Comparison of ENCODE assay signal across 42 cellular contexts in the genomic region with DNA sequence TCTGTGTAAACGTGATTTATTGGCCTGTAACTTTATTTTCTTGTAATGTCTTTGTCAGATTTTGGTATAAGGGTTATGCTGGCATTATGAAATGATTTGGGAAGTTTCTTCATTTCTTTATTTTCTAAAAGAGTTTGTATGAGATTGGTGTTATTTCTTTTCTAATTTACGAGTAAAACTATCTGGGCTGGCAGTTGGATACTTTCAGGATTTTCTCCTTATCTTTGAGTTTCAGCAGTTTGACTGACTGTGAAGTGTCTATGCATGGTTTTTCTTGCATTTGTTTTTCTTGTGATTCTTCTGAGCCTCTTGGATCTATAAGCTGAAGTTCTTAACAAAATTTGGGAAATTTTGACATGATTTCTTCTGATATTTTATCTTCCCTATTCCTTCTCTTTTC. TPM values are rescaled to one million over a fixed set of nuclear protein-coding genes. Genes with fewer than 3 reads are reported as not detected.
"Had no signal": no experiment of that assay in that cellular context is flagged by ENCODE, and none has a peak within 500 bp of the region (broad histone marks: within the 10 kb centered on the region; RNA-seq: fewer than 3 reads in every experiment).

No MANE protein-coding gene starts in this region.

- H3K36me3 Mint-ChIP-seq: activated naive CD4-positive, alpha-beta T cell treated with anti-CD3 and anti-CD28 coated beads, Interleukin-2, amount 10 ng/mL, durations not matched to agents 7 days and 5 days; activated naive CD4-positive, alpha-beta T cell treated with anti-CD3 and anti-CD28 coated beads, Interleukin-2, amount 50 U/mL, for 24 hours; activated naive CD8-positive, alpha-beta T cell; activated naive CD8-positive, alpha-beta T cell treated with anti-CD3 and anti-CD28 coated beads for 36 hours; activated naive CD8-positive, alpha-beta T cell treated with anti-CD3 and anti-CD28 coated beads, Interleukin-2, amount 10 ng/mL, durations not matched to agents 7 days and 5 days; brain had no signal

- H3K36me3 ChIP-seq: adrenal gland, ascending aorta, brain microvascular endothelial cell, breast epithelium had no signal

- H3K27ac ChIP-seq: adrenal gland, ascending aorta, body of pancreas, brain microvascular endothelial cell, breast epithelium had no signal

- H3K4me3 Mint-ChIP-seq: activated naive CD4-positive, alpha-beta T cell treated with anti-CD3 and anti-CD28 coated beads for 36 hours; activated naive CD4-positive, alpha-beta T cell treated with anti-CD3 and anti-CD28 coated beads, Interleukin-2, amount 10 ng/mL, durations not matched to agents 7 days and 5 days; activated naive CD4-positive, alpha-beta T cell treated with anti-CD3 and anti-CD28 coated beads, Interleukin-2, amount 50 U/mL, for 24 hours; activated naive CD8-positive, alpha-beta T cell; activated naive CD8-positive, alpha-beta T cell treated with anti-CD3 and anti-CD28 coated beads for 36 hours; activated naive CD8-positive, alpha-beta T cell treated with anti-CD3 and anti-CD28 coated beads, Interleukin-2, amount 10 ng/mL, durations not matched to agents 7 days and 5 days; activated naive CD8-positive, alpha-beta T cell treated with anti-CD3 and anti-CD28 coated beads, Interleukin-2, amount 50 U/mL, for 24 hours; activated T-cell treated with anti-CD3 and anti-CD28 coated beads, Interleukin-2, amount 50 U/mL, for 24 hours; activated T-cell treated with anti-CD3 and anti-CD28 coated beads, Interleukin-2, amount 50 U/mL, for 4 hours; activated T-cell treated with anti-CD3 and anti-CD28 coated beads, Interleukin-2, amount 50 U/mL, for 72 hours; activated T-helper 1 cell treated with anti-CD3 and anti-CD28 coated beads, Interleukin-12 subunit alpha, Interleukin-12 subunit beta, Interleukin-2, Interleukin-4 antibody, amounts not matched to agents 30 ng/mL and 10 ng/mL and 1 ng/mL, durations not matched to agents 14 hours and 24 hours and 36 hours; activated T-helper 17 cell treated with anti-CD3 and anti-CD28 coated beads, Interleukin-2, amount 50 U/mL, for 72 hours; brain; central memory CD8-positive, alpha-beta T cell had no signal

- H3K27me3 ChIP-seq: adrenal gland, ascending aorta, body of pancreas, brain microvascular endothelial cell, breast epithelium had no signal

- FAIRE-seq: astrocyte, bronchial epithelial cell had no signal

- H3K27me3 Mint-ChIP-seq: brain had no signal

- ATAC-seq: activated naive CD4-positive, alpha-beta T cell treated with anti-CD3 and anti-CD28 coated beads, Interleukin-2, amount 50 U/mL, for 72 hours; activated naive CD8-positive, alpha-beta T cell treated with anti-CD3 and anti-CD28 coated beads, Interleukin-2, amount 50 U/mL, for 24 hours; activated T-cell treated with anti-CD3 and anti-CD28 coated beads, Interleukin-2, amount 50 U/mL, for 4 hours; activated T-cell treated with anti-CD3 and anti-CD28 coated beads, Interleukin-2, amount 50 U/mL, for 72 hours; activated T-helper 17 cell treated with anti-CD3 and anti-CD28 coated beads, Interleukin-2, amount 50 U/mL, for 72 hours; body of pancreas had no signal

- H3K27ac Mint-ChIP-seq: activated naive CD4-positive, alpha-beta T cell treated with anti-CD3 and anti-CD28 coated beads for 36 hours; activated naive CD4-positive, alpha-beta T cell treated with anti-CD3 and anti-CD28 coated beads, Interleukin-2, amount 10 ng/mL, durations not matched to agents 7 days and 5 days; activated naive CD4-positive, alpha-beta T cell treated with anti-CD3 and anti-CD28 coated beads, Interleukin-2, amount 50 U/mL, for 24 hours; activated naive CD4-positive, alpha-beta T cell treated with anti-CD3 and anti-CD28 coated beads, Interleukin-2, amount 50 U/mL, for 72 hours; activated naive CD8-positive, alpha-beta T cell; activated naive CD8-positive, alpha-beta T cell treated with anti-CD3 and anti-CD28 coated beads for 36 hours; activated naive CD8-positive, alpha-beta T cell treated with anti-CD3 and anti-CD28 coated beads, Interleukin-2, amount 10 ng/mL, durations not matched to agents 7 days and 5 days; activated naive CD8-positive, alpha-beta T cell treated with anti-CD3 and anti-CD28 coated beads, Interleukin-2, amount 50 U/mL, for 24 hours; activated T-cell treated with anti-CD3 and anti-CD28 coated beads, Interleukin-2, amount 50 U/mL, for 24 hours; activated T-cell treated with anti-CD3 and anti-CD28 coated beads, Interleukin-2, amount 50 U/mL, for 72 hours; activated T-helper 1 cell treated with anti-CD3 and anti-CD28 coated beads, Interleukin-12 subunit alpha, Interleukin-12 subunit beta, Interleukin-2, Interleukin-4 antibody, amounts not matched to agents 30 ng/mL and 10 ng/mL and 1 ng/mL, durations not matched to agents 14 hours and 24 hours and 36 hours; activated T-helper 17 cell treated with anti-CD3 and anti-CD28 coated beads, Interleukin-2, amount 50 U/mL, for 72 hours; activated T-helper 2 cell treated with anti-CD3 and anti-CD28 coated beads, Interferon-gamma antibody, Interleukin-2, Interleukin-4, amounts not matched to agents 10 μg/mL and 5 μg/mL and 100 μg/mL, durations not matched to agents 14 hours and 24 hours and 36 hours; brain had no signal

- H3K9me3 ChIP-seq: adrenal gland, ascending aorta, body of pancreas, breast epithelium had no signal

- DNase-seq: activated effector memory CD4-positive, alpha-beta T cell treated with anti-CD3 and anti-CD28 coated beads, Interleukin-2, amount 50 U/mL, for 16 hours; activated effector memory CD4-positive, alpha-beta T cell treated with Interleukin-2 at 50 U/mL for 16 hours; activated gamma-delta T cell; activated gamma-delta T cell treated with Interleukin-2 at 50 U/mL for 16 hours; activated naive CD4-positive, alpha-beta T cell; activated naive CD4-positive, alpha-beta T cell treated with anti-CD3 and anti-CD28 coated beads for 36 hours; activated naive CD4-positive, alpha-beta T cell treated with anti-CD3 and anti-CD28 coated beads, Interleukin-2, amount 10 ng/mL, durations not matched to agents 7 days and 5 days; activated naive CD4-positive, alpha-beta T cell treated with anti-CD3 and anti-CD28 coated beads, Interleukin-2, amount 50 U/mL, for 16 hours; activated naive CD4-positive, alpha-beta T cell treated with Interleukin-2 at 50 U/mL for 16 hours; activated naive CD8-positive, alpha-beta T cell treated with anti-CD3 and anti-CD28 coated beads for 36 hours; activated naive CD8-positive, alpha-beta T cell treated with anti-CD3 and anti-CD28 coated beads, Interleukin-2, amount 10 ng/mL, durations not matched to agents 7 days and 5 days; activated naive CD8-positive, alpha-beta T cell treated with anti-CD3 and anti-CD28 coated beads, Interleukin-2, amount 50 U/mL, for 24 hours; activated T-cell treated with anti-CD3 and anti-CD28 coated beads, Interleukin-2, amount 50 U/mL, for 1 hour; activated T-cell treated with anti-CD3 and anti-CD28 coated beads, Interleukin-2, amount 50 U/mL, for 24 hours; activated T-cell treated with anti-CD3 and anti-CD28 coated beads, Interleukin-2, amount 50 U/mL, for 4 hours; activated T-cell treated with anti-CD3 and anti-CD28 coated beads, Interleukin-2, amount 50 U/mL, for 48 hours; activated T-cell treated with anti-CD3 and anti-CD28 coated beads, Interleukin-2, amount 50 U/mL, for 72 hours; adrenal gland; amniotic stem cell; amygdala; anterior cingulate cortex; aorta; body of pancreas; brain microvascular endothelial cell; caudate nucleus; central memory CD4-positive, alpha-beta T cell; cerebellar nuclear complex had no signal

- H3K9me3 Mint-ChIP-seq: activated naive CD4-positive, alpha-beta T cell treated with anti-CD3 and anti-CD28 coated beads, Interleukin-2, amount 10 ng/mL, durations not matched to agents 7 days and 5 days; activated naive CD4-positive, alpha-beta T cell treated with anti-CD3 and anti-CD28 coated beads, Interleukin-2, amount 50 U/mL, for 24 hours; activated naive CD8-positive, alpha-beta T cell treated with anti-CD3 and anti-CD28 coated beads, Interleukin-2, amount 50 U/mL, for 24 hours; activated T-helper 1 cell treated with anti-CD3 and anti-CD28 coated beads, Interleukin-12 subunit alpha, Interleukin-12 subunit beta, Interleukin-2, Interleukin-4 antibody, amounts not matched to agents 30 ng/mL and 10 ng/mL and 1 ng/mL, durations not matched to agents 14 hours and 24 hours and 36 hours; activated T-helper 17 cell treated with anti-CD3 and anti-CD28 coated beads, Interleukin-2, amount 50 U/mL, for 72 hours; central memory CD8-positive, alpha-beta T cell had no signal

- H3K4me1 ChIP-seq: adrenal gland, ascending aorta, body of pancreas, breast epithelium had no signal

- H3K4me3 ChIP-seq: adrenal gland, ascending aorta, body of pancreas, breast epithelium had no signal

- H3K4me1 Mint-ChIP-seq: activated naive CD4-positive, alpha-beta T cell treated with anti-CD3 and anti-CD28 coated beads, Interleukin-2, amount 10 ng/mL, durations not matched to agents 7 days and 5 days; activated naive CD4-positive, alpha-beta T cell treated with anti-CD3 and anti-CD28 coated beads, Interleukin-2, amount 50 U/mL, for 24 hours; activated naive CD8-positive, alpha-beta T cell treated with anti-CD3 and anti-CD28 coated beads for 36 hours; activated naive CD8-positive, alpha-beta T cell treated with anti-CD3 and anti-CD28 coated beads, Interleukin-2, amount 10 ng/mL, durations not matched to agents 7 days and 5 days; activated naive CD8-positive, alpha-beta T cell treated with anti-CD3 and anti-CD28 coated beads, Interleukin-2, amount 50 U/mL, for 24 hours; activated T-helper 17 cell treated with anti-CD3 and anti-CD28 coated beads, Interleukin-2, amount 50 U/mL, for 72 hours; brain; central memory CD8-positive, alpha-beta T cell had no signal

RNA-seq across cellular contexts. Expression of gene ADGRG7, which starts 18.1 kb away (rescaled TPM):
- total RNA-seq: activated naive CD4-positive, alpha-beta T cell treated with anti-CD3 and anti-CD28 coated beads for 36 hours; activated naive CD4-positive, alpha-beta T cell treated with anti-CD3 and anti-CD28 coated beads, Interleukin-2, amount 50 U/mL, for 72 hours; activated naive CD8-positive, alpha-beta T cell treated with anti-CD3 and anti-CD28 coated beads for 36 hours; activated naive CD8-positive, alpha-beta T cell treated with anti-CD3 and anti-CD28 coated beads, Interleukin-2, amount 10 ng/mL, durations not matched to agents 7 days and 5 days; activated T-cell treated with anti-CD3 and anti-CD28 coated beads, Interleukin-2, amount 50 U/mL, for 4 hours; activated T-cell treated with anti-CD3 and anti-CD28 coated beads, Interleukin-2, amount 50 U/mL, for 72 hours; activated T-helper 1 cell treated with anti-CD3 and anti-CD28 coated beads, Interleukin-12 subunit alpha, Interleukin-12 subunit beta, Interleukin-2, Interleukin-4 antibody, amounts not matched to agents 30 ng/mL and 10 ng/mL and 1 ng/mL, durations not matched to agents 14 hours and 24 hours and 36 hours; activated T-helper 17 cell treated with anti-CD3 and anti-CD28 coated beads, Interleukin-2, amount 50 U/mL, for 72 hours; activated T-helper 2 cell treated with anti-CD3 and anti-CD28 coated beads, Interferon-gamma antibody, Interleukin-2, Interleukin-4, amounts not matched to agents 10 μg/mL and 5 μg/mL and 100 μg/mL, durations not matched to agents 14 hours and 24 hours and 36 hours; adrenal gland; ascending aorta; astrocyte; body of pancreas; breast epithelium; cerebellum; chondrocyte had no signal
- polyA plus RNA-seq: adipose tissue, adrenal gland had no signal
